22 cellular contexts compared by ENCODE assay signal in the genomic region with DNA sequence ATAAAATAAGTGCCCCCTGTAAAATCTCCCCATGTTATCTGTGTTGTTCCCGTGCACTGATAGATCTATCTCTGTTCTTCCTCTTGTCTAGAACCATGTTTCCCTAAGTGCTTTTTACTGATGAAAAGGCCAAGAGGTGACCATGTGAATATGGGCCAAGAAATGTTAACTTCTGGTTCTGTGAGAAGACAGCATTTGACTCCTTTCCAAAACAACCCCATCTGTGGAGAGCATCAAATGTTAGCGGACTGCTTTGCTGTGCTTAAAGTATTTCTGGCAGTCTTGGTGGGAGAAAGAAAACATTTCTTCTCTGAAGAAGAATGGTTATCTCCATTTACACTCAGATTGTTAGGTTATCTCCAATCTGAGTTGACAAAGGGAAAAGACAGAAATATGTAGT. TPM values are rescaled to one million over a fixed set of nuclear protein-coding genes. Genes with fewer than 3 reads are reported as not detected.
"Had no signal": no experiment of that assay in that cellular context is flagged by ENCODE, and none has a peak within 500 bp of the region (broad histone marks: within the 10 kb centered on the region; RNA-seq: fewer than 3 reads in every experiment).

No MANE protein-coding gene starts in this region.

- H3K9me3 ChIP-seq: esophagus muscularis mucosa, gastroesophageal sphincter, lower lobe of right lung had no signal

- DNase-seq: dermis blood vessel endothelial cell; dorsolateral prefrontal cortex; effector CD4-positive, alpha-beta T cell; effector memory CD4-positive, alpha-beta T cell; foreskin keratinocyte; glutamatergic neuron; head of caudate nucleus; heart right ventricle; hippocampal formation; islet precursor cell; kidney; kidney glomerular epithelial cell; left colon; left ventricle myocardium inferior; lower lobe of right lung; mesenchymal stem cell; mucosa of descending colon; naive B cell had no signal

- H3K27me3 ChIP-seq: dorsolateral prefrontal cortex, esophagus muscularis mucosa, foreskin keratinocyte, gastroesophageal sphincter, heart right ventricle had no signal

- H3K27ac ChIP-seq: coronary artery, dorsolateral prefrontal cortex, esophagus muscularis mucosa, foreskin keratinocyte, gastroesophageal sphincter, heart right ventricle, lower lobe of right lung had no signal

- H3K4me3 ChIP-seq: coronary artery, dorsolateral prefrontal cortex, esophagus muscularis mucosa, gastroesophageal sphincter, heart right ventricle, left ventricle myocardium inferior, lower lobe of right lung, mucosa of descending colon had no signal

- ATAC-seq: foreskin keratinocyte, gastroesophageal sphincter, left colon, left lobe of liver, lower lobe of right lung, mucosa of descending colon had no signal

- H3K4me1 ChIP-seq: esophagus muscularis mucosa, foreskin keratinocyte, gastroesophageal sphincter, heart right ventricle, left ventricle myocardium inferior, lower lobe of right lung had no signal

RNA-seq across cellular contexts. Expression of gene GUCY1A2, which starts 58.6 kb away (rescaled TPM):
- total RNA-seq: foreskin keratinocyte had no signal
- polyA plus RNA-seq: foreskin keratinocyte had no signal
